ENCODE assay signal across 12 cellular contexts in the genomic region with DNA sequence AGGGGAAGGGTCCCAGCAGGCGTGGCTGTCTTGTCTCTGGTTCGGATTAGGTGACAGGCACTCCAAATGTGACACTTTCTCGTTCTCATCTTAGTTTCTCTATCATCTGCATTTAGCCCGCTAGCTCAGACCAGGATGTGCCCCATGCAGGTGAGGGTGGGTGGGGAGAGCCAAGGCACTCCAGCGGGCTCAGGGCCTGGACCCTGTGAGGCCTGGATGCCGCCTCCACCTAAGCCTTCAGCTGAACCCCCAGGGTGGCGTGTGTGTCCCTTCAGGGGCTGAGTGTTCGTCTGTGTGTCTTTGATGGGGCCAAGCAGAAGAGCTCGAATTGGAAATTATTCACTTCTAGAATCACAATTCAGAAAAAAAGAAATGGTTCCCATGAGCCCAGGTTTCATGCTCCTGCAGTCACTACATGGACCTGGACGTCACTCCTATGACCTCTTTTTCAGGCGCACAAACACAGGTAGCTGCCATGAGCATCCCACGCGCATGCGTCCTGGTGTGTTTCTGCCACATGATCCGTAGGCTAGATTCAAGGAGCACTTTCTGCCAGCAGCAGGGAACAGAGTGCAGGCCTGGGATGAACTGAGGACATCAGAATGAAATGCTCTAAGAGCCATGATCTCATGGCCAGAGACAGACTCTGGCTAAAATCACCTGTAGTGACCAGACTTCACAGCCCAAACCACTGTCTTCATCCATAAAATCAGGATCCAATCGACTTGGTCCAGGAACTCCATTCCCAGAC. TPM values are rescaled to one million over a fixed set of nuclear protein-coding genes. Genes with fewer than 3 reads are reported as not detected.
DNase-seq lines count a peak whose midpoint lies in the region; ATAC-seq and TF ChIP-seq lines count a peak whose summit lies in the region.
"Had no signal": no experiment of that assay in that cellular context is flagged by ENCODE, and none has a peak within 500 bp of the region (broad histone marks: within the 10 kb centered on the region; RNA-seq: fewer than 3 reads in every experiment).

No MANE protein-coding gene starts in this region.

- H3K27me3 Mint-ChIP-seq in mesothelial cell of epicardium (ENCODE audit: low read depth): no peaks in the 10 kb centered on the region

- H3K4me1 Mint-ChIP-seq in mesothelial cell of epicardium: peaks cover 35% of the 10 kb centered on the region
- H3K4me1 Mint-ChIP-seq: CD8-positive, alpha-beta memory T cell had no signal

- no peak for TF ChIP-seq POLR2A in Peyer's patch (IDR thresholded peaks at IDR 0.05)
- no peak for TF ChIP-seq POLR2A in esophagus muscularis mucosa (IDR thresholded peaks at IDR 0.05; ENCODE audit: low read depth)

- intact Hi-C loops in esophagus muscularis mucosa (cut with DNase I): loop anchor here (5.0 kb wide), 1 partner anchor 97 kb away; a partner anchor contains a TSS

- H3K4me1 ChIP-seq in Peyer's patch (peaks cover 0 to 6% (median 0%) of the 10 kb centered on the region in 4 donors), esophagus muscularis mucosa (peaks cover 18 to 58% (median 56%) of the 10 kb centered on the region in 4 donors)
- H3K4me1 ChIP-seq in effector memory CD4-positive, alpha-beta T cell (ENCODE audit: control insufficient read depth, insufficient read depth, low read length, poor library complexity, severe bottlenecking): no peaks in the 10 kb centered on the region

- no peak for TF ChIP-seq CTCF in Peyer's patch (IDR thresholded peaks at IDR 0.05)
- TF ChIP-seq CTCF in esophagus muscularis mucosa (IDR thresholded peaks at IDR 0.05): no peak
- TF ChIP-seq CTCF in mesothelial cell of epicardium (IDR thresholded peaks at IDR 0.05; ENCODE audit: unreplicated experiment): no peak

- no peak for TF ChIP-seq EP300 in esophagus muscularis mucosa (IDR thresholded peaks at IDR 0.05)

- H3K36me3 ChIP-seq in Peyer's patch (no peaks in the 10 kb centered on the region), esophagus muscularis mucosa (no peaks in the 10 kb centered on the region)
- no peaks in the 10 kb centered on the region for H3K36me3 ChIP-seq in effector memory CD4-positive, alpha-beta T cell (ENCODE audit: control insufficient read depth, insufficient read depth, low read length)

- H3K9me3 Mint-ChIP-seq in mesothelial cell of epicardium: no peaks in the 10 kb centered on the region
- H3K9me3 Mint-ChIP-seq: CD8-positive, alpha-beta memory T cell had no signal

- no peak for DNase-seq in Peyer's patch
- no peak for DNase-seq in esophagus muscularis mucosa (ENCODE audit: extremely low spot score)
- DNase-seq in mesothelial cell of epicardium (ENCODE audit: low spot score in 2 of 2, unreplicated experiment in 2 of 2): no peak
- DNase-seq in OCI-M2 (lab: John Stamatoyannopoulos, UW; ENCODE audit: unreplicated experiment): no peak
- no peak for DNase-seq in effector memory CD4-positive, alpha-beta T cell
- DNase-seq in NCI-H1436 (lab: John Stamatoyannopoulos, UW): no peak
- DNase-seq: CD8-positive, alpha-beta memory T cell; NCI-H2081 treated with DMSO at 0.1 percent for 48 hours; PC-3; stimulated activated CD8-positive, alpha-beta memory T cell treated with anti-CD3 and anti-CD28 coated beads, Interleukin-4, amount 100 ng/mL, for 48 hours had no signal

- H3K27ac Mint-ChIP-seq in mesothelial cell of epicardium: peak overlapping the region; percentile 98

- H3K9me3 ChIP-seq in Peyer's patch: no peaks in the 10 kb centered on the region
- H3K9me3 ChIP-seq in esophagus muscularis mucosa: no peaks in the 10 kb centered on the region
- no peaks in the 10 kb centered on the region for H3K9me3 ChIP-seq in effector memory CD4-positive, alpha-beta T cell (ENCODE audit: control insufficient read depth, low read length)

- H3K36me3 Mint-ChIP-seq in mesothelial cell of epicardium: no peaks in the 10 kb centered on the region
- H3K36me3 Mint-ChIP-seq: CD8-positive, alpha-beta memory T cell had no signal

- H3K4me3 ChIP-seq in Peyer's patch (peak overlapping the region in 1 of 4 donors; percentile 42), esophagus muscularis mucosa (peak overlapping the region; percentile 48 to 61 (median 59))
- no peak overlapping the region for H3K4me3 ChIP-seq in effector memory CD4-positive, alpha-beta T cell (ENCODE audit: insufficient read depth, low read depth, low read length, poor library complexity, severe bottlenecking)

- H3K4me3 Mint-ChIP-seq in mesothelial cell of epicardium: peak overlapping the region; percentile 18
- H3K4me3 Mint-ChIP-seq: CD8-positive, alpha-beta memory T cell had no signal

- peak overlapping the region; percentile 64 to 94 (median 82) for H3K27ac ChIP-seq in Peyer's patch
- H3K27ac ChIP-seq in esophagus muscularis mucosa (replicated peaks in 1 of 4): peak overlapping the region; percentile 93 to 98 (median 96)
- peak overlapping the region; percentile 90 for H3K27ac ChIP-seq in temporal lobe (ENCODE audit: low read depth, low read length)
- no peak overlapping the region for H3K27ac ChIP-seq in effector memory CD4-positive, alpha-beta T cell (ENCODE audit: insufficient read depth, low read length, poor library complexity, severe bottlenecking)

- ATAC-seq in GM19328 (IDR thresholded peaks at IDR 0.05; ENCODE audit: unreplicated experiment): no peak
- ATAC-seq: PC-3 had no signal

- WGBS in esophagus muscularis mucosa: 79% methylated on average over 11 of the region's 16 CpGs

- H3K27me3 ChIP-seq in Peyer's patch (no peaks in the 10 kb centered on the region), esophagus muscularis mucosa (no peaks in the 10 kb centered on the region)
- H3K27me3 ChIP-seq in effector memory CD4-positive, alpha-beta T cell (replicated peaks; ENCODE audit: control insufficient read depth, insufficient read depth, low read length, poor library complexity, severe bottlenecking): no peaks in the 10 kb centered on the region

RNA-seq across cellular contexts. Expression of a gene that starts 25.8 kb away (rescaled TPM):
- total RNA-seq in Peyer's patch: not detected
- not detected for total RNA-seq in esophagus muscularis mucosa
- not detected in 3 replicates for total RNA-seq in mesothelial cell of epicardium
- 1.5 TPM for total RNA-seq in temporal lobe
- total RNA-seq: CD8-positive, alpha-beta memory T cell; PC-3 had no signal

RNA-seq across cellular contexts. Expression of a gene that starts 28.1 kb away (rescaled TPM):
- total RNA-seq in Peyer's patch (100 to 1,000 TPM in 1 of 4 donors, 10 to 100 TPM in 3; 20.7 to 111 (median 50.5) TPM), esophagus muscularis mucosa (1,000 to 10,000 TPM in 2 of 4 donors, 100 to 1,000 TPM in 2; 599 to 1,574 (median 1,002) TPM), mesothelial cell of epicardium (53.1 to 57.5 TPM (median 55.0 TPM) in 3 replicates), temporal lobe (19.7 TPM)

Comparison
In these comparisons a context has a peak if more than half of its experiments do, and no peak if none do; other contexts are left out.
1. RNA of a gene that starts 28.1 kb away (total RNA-seq): 599 to 1,574 TPM in esophagus muscularis mucosa; 53.1 to 57.5 TPM in mesothelial cell of epicardium, 20.7 to 111 TPM in Peyer's patch and 19.7 TPM in temporal lobe (single experiment); every median in the first group is over 4 times any median in the second.